ENCODE assay signal across 1 cellular context in the genomic region with DNA sequence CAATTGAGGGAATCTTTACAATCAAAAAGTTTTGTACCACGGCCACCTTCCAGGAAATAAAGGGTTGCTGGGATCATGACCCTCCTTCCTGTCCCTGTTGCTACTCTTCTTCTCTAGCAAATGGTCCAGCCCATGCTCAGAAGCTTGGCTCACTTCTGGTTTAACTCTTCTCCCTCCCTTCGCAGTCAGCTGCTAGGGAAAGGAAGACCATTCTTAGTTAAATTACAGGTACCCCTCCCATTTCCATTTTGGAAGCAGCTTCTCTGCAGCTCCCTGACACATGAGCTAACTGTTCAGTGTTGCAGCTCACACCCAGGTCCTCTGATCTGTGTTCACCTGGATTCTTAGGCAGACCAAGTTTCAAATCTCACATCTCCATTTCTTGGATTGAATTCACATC.
TF ChIP-seq lines count a peak whose summit lies in the region.

No MANE protein-coding gene starts in this region.

TF ChIP-seq in GM23338, 12 proteins besides CTCF, POLR2A, EP300 and RAD21 (continued from another document):
- TF ChIP-seq EZH2 (IDR thresholded peaks at IDR 0.05; ENCODE audit: low read depth, unreplicated experiment) (no peak), EZH2phosphoT487 (IDR thresholded peaks at IDR 0.05; ENCODE audit: unreplicated experiment) (no peak), ETS1 (IDR thresholded peaks at IDR 0.05) (no peak)
- TF ChIP-seq, protein P1, sequence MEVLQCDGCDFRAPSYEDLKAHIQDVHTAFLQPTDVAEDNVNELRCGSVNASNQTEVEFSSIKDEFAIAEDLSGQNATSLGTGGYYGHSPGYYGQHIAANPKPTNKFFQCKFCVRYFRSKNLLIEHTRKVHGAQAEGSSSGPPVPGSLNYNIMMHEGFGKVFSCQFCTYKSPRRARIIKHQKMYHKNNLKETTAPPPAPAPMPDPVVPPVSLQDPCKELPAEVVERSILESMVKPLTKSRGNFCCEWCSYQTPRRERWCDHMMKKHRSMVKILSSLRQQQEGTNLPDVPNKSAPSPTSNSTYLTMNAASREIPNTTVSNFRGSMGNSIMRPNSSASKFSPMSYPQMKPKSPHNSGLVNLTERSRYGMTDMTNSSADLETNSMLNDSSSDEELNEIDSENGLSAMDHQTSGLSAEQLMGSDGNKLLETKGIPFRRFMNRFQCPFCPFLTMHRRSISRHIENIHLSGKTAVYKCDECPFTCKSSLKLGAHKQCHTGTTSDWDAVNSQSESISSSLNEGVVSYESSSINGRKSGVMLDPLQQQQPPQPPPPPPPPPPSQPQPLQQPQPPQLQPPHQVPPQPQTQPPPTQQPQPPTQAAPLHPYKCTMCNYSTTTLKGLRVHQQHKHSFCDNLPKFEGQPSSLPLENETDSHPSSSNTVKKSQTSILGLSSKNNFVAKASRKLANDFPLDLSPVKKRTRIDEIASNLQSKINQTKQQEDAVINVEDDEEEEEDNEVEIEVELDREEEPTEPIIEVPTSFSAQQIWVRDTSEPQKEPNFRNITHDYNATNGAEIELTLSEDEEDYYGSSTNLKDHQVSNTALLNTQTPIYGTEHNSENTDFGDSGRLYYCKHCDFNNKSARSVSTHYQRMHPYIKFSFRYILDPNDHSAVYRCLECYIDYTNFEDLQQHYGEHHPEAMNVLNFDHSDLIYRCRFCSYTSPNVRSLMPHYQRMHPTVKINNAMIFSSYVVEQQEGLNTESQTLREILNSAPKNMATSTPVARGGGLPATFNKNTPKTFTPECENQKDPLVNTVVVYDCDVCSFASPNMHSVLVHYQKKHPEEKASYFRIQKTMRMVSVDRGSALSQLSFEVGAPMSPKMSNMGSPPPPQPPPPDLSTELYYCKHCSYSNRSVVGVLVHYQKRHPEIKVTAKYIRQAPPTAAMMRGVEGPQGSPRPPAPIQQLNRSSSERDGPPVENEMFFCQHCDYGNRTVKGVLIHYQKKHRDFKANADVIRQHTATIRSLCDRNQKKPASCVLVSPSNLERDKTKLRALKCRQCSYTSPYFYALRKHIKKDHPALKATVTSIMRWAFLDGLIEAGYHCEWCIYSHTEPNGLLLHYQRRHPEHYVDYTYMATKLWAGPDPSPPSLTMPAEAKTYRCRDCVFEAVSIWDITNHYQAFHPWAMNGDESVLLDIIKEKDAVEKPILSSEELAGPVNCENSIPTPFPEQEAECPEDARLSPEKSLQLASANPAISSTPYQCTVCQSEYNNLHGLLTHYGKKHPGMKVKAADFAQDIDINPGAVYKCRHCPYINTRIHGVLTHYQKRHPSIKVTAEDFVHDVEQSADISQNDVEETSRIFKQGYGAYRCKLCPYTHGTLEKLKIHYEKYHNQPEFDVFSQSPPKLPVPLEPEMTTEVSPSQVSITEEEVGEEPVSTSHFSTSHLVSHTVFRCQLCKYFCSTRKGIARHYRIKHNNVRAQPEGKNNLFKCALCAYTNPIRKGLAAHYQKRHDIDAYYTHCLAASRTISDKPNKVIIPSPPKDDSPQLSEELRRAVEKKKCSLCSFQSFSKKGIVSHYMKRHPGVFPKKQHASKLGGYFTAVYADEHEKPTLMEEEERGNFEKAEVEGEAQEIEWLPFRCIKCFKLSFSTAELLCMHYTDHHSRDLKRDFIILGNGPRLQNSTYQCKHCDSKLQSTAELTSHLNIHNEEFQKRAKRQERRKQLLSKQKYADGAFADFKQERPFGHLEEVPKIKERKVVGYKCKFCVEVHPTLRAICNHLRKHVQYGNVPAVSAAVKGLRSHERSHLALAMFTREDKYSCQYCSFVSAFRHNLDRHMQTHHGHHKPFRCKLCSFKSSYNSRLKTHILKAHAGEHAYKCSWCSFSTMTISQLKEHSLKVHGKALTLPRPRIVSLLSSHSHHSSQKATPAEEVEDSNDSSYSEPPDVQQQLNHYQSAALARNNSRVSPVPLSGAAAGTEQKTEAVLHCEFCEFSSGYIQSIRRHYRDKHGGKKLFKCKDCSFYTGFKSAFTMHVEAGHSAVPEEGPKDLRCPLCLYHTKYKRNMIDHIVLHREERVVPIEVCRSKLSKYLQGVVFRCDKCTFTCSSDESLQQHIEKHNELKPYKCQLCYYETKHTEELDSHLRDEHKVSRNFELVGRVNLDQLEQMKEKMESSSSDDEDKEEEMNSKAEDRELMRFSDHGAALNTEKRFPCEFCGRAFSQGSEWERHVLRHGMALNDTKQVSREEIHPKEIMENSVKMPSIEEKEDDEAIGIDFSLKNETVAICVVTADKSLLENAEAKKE (CRISPR knock-in tag; IDR thresholded peaks at IDR 0.05): no peak
